Comparison of ENCODE assay signal across 15 cellular contexts in genomic region chr10:51937736-51938135, GRCh38.
DNase-seq lines count a peak whose midpoint lies in the region; ATAC-seq and TF ChIP-seq lines count a peak whose summit lies in the region.
"Had no signal": no experiment of that assay in that cellular context is flagged by ENCODE, and none has a peak within 500 bp of the region (broad histone marks: within the 10 kb centered on the region; RNA-seq: fewer than 3 reads in every experiment).

No MANE protein-coding gene starts in this region.

- H3K36me3 ChIP-seq in SK-N-SH (replicated peaks in 1 of 2; ENCODE audit: control insufficient read depth in 1 of 2, insufficient read depth in 2 of 2, low read length in 1 of 2) (no peaks in the 10 kb centered on the region), fibroblast of lung (ENCODE audit: control insufficient read depth, insufficient read depth, low read length) (no peaks in the 10 kb centered on the region)
- H3K36me3 ChIP-seq: esophagus squamous epithelium, ovary had no signal

- H3K4me1 ChIP-seq in SK-N-SH (ENCODE audit: control insufficient read depth in 1 of 2, insufficient read depth in 2 of 2, low read depth in 1 of 2, low read length in 1 of 2) (peaks cover 0 to 2% of the 10 kb centered on the region in 2 experiments; a peak in 2 of 4 replicates), fibroblast of lung (ENCODE audit: control insufficient read depth, extremely low read depth, insufficient read depth, low read length) (peaks cover 2% of the 10 kb centered on the region)
- H3K4me1 ChIP-seq: esophagus squamous epithelium had no signal

- no peak for ATAC-seq in GM18498 (IDR thresholded peaks at IDR 0.05; ENCODE audit: unreplicated experiment)
- no peak for ATAC-seq in GM18868 (IDR thresholded peaks at IDR 0.05; ENCODE audit: unreplicated experiment)

- TF ChIP-seq CTCF in SK-N-SH (IDR thresholded peaks at IDR 0.05) (no peak), fibroblast of lung (conservative IDR thresholded peaks at IDR 0.05 in 1 of 2, IDR thresholded peaks at IDR 0.05 in 1 of 2; ENCODE audit: low read depth in 1 of 2, low read length in 2 of 2) (no peak)

- H3K9me3 ChIP-seq in SK-N-SH (no peaks in the 10 kb centered on the region), fibroblast of lung (ENCODE audit: control insufficient read depth, insufficient read depth, low read depth, low read length) (no peaks in the 10 kb centered on the region)
- H3K9me3 ChIP-seq: esophagus squamous epithelium, ovary had no signal

- H3K79me2 ChIP-seq in SK-N-SH (ENCODE audit: insufficient read depth), result no peaks in the 10 kb centered on the region
- H3K79me2 ChIP-seq in fibroblast of lung (ENCODE audit: control insufficient read depth, insufficient read depth, low read length), result no peaks in the 10 kb centered on the region

- CTCF ChIA-PET in SK-N-SH (lab: Yijun Ruan, JAX), result no interaction called here

- H3K9ac ChIP-seq in SK-N-SH (no peak overlapping the region), fibroblast of lung (ENCODE audit: insufficient read depth, low read length) (peak overlapping the region; percentile 40)

- H2AFZ ChIP-seq in SK-N-SH (ENCODE audit: low read depth) (no peak overlapping the region), fibroblast of lung (ENCODE audit: low read length) (no peak overlapping the region)

- TF ChIP-seq EP300 in SK-N-SH (IDR thresholded peaks at IDR 0.05; ENCODE audit: borderline replicate concordance in 1 of 2, low read depth in 1 of 2, low read length in 1 of 2), result no peak

- no peak overlapping the region for H3K4me2 ChIP-seq in SK-N-SH
- H3K4me2 ChIP-seq in fibroblast of lung (ENCODE audit: extremely low read depth, insufficient read depth, low read length), result peak overlapping the region; percentile 87

- H3K27ac ChIP-seq in SK-N-SH (ENCODE audit: low read depth in 2 of 2, low read length in 1 of 2) (peak overlapping the region; percentile 15 to 83; a peak in 3 of 4 replicates), fibroblast of lung (ENCODE audit: insufficient read depth, low read length) (peak overlapping the region; percentile 49)
- H3K27ac ChIP-seq: esophagus squamous epithelium, ovary had no signal

- DNase-seq in Daoy (ENCODE audit: low read depth), result peak; percentile 8
- no peak for DNase-seq in SK-N-SH
- DNase-seq in fibroblast of lung (ENCODE audit: low read depth in 2 of 2), result peak; percentile 70 to 90
- peak; percentile 68 for DNase-seq in skeletal muscle cell (ENCODE audit: low read depth)
- no peak for DNase-seq in NCI-H524 treated with DMSO at 0.1 percent for 48 hours (lab: John Stamatoyannopoulos, UW)
- no peak for DNase-seq in effector CD4-positive, alpha-beta T cell
- DNase-seq: activated B cell treated with CpG ODN at 0.5 μM for 24 hours; activated naive CD4-positive, alpha-beta T cell treated with anti-CD3 and anti-CD28 coated beads for 36 hours; esophagus squamous epithelium; mesendoderm; NCI-H1417; NCI-H226; ovary had no signal

- H3K9me2 ChIP-seq in SK-N-SH, result no peaks in the 10 kb centered on the region

- H4K20me1 ChIP-seq in SK-N-SH (ENCODE audit: insufficient read depth), result no peaks in the 10 kb centered on the region
- H4K20me1 ChIP-seq in fibroblast of lung (ENCODE audit: control insufficient read depth, extremely low read depth, insufficient read depth, low read length), result no peaks in the 10 kb centered on the region

- WGBS in SK-N-SH (ENCODE audit: low lambda C conversion rate), result 53% methylated on average over 5 of the region's 5 CpGs

- no peak overlapping the region for H3K4me3 ChIP-seq in SK-N-SH (ENCODE audit: low read depth in 2 of 2, low read length in 1 of 2)
- H3K4me3 ChIP-seq in fibroblast of lung (replicated peaks in 1 of 4; ENCODE audit: control extremely low read depth in 1 of 4, insufficient read depth in 1 of 4, low read depth in 3 of 4, low read length in 4 of 4), result peak overlapping the region in 3 of 4 experiments; percentile 30 to 51 (median 32)
- no peak overlapping the region for H3K4me3 ChIP-seq in skeletal muscle cell (ENCODE audit: low read depth, low read length)
- H3K4me3 ChIP-seq: esophagus squamous epithelium, ovary had no signal

- H3K27me3 ChIP-seq in SK-N-SH (ENCODE audit: insufficient read depth) (no peaks in the 10 kb centered on the region), fibroblast of lung (ENCODE audit: control insufficient read depth, insufficient read depth, low read length) (no peaks in the 10 kb centered on the region)
- H3K27me3 ChIP-seq: esophagus squamous epithelium, ovary had no signal

- POLR2A ChIA-PET in SK-N-SH (lab: Yijun Ruan, JAX), result no interaction called here

- peaks cover 4% of the 10 kb centered on the region for H3F3A ChIP-seq in SK-N-SH (replicated peaks; ENCODE audit: insufficient read depth)

- TF ChIP-seq RAD21 in SK-N-SH (IDR thresholded peaks at IDR 0.05; ENCODE audit: low read length), result no peak

TF ChIP-seq in SK-N-SH, 30 proteins besides CTCF, POLR2A, EP300 and RAD21:
- TF ChIP-seq FOSL2 (IDR thresholded peaks at IDR 0.05; ENCODE audit: borderline replicate concordance, low read depth), result peak; percentile 38; the same call in 1 of the 2 replicates
- no peak for TF ChIP-seq JUND (IDR thresholded peaks at IDR 0.05)
- no peak for TF ChIP-seq ELF1 (IDR thresholded peaks at IDR 0.05)
- TF ChIP-seq POLR2AphosphoS5 (IDR thresholded peaks at IDR 0.05; ENCODE audit: low read depth, low read length), result no peak
- TF ChIP-seq, protein P1, sequence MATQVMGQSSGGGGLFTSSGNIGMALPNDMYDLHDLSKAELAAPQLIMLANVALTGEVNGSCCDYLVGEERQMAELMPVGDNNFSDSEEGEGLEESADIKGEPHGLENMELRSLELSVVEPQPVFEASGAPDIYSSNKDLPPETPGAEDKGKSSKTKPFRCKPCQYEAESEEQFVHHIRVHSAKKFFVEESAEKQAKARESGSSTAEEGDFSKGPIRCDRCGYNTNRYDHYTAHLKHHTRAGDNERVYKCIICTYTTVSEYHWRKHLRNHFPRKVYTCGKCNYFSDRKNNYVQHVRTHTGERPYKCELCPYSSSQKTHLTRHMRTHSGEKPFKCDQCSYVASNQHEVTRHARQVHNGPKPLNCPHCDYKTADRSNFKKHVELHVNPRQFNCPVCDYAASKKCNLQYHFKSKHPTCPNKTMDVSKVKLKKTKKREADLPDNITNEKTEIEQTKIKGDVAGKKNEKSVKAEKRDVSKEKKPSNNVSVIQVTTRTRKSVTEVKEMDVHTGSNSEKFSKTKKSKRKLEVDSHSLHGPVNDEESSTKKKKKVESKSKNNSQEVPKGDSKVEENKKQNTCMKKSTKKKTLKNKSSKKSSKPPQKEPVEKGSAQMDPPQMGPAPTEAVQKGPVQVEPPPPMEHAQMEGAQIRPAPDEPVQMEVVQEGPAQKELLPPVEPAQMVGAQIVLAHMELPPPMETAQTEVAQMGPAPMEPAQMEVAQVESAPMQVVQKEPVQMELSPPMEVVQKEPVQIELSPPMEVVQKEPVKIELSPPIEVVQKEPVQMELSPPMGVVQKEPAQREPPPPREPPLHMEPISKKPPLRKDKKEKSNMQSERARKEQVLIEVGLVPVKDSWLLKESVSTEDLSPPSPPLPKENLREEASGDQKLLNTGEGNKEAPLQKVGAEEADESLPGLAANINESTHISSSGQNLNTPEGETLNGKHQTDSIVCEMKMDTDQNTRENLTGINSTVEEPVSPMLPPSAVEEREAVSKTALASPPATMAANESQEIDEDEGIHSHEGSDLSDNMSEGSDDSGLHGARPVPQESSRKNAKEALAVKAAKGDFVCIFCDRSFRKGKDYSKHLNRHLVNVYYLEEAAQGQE (IDR thresholded peaks at IDR 0.05; ENCODE audit: low read depth, low read length), result no peak

Comparison
In these comparisons a context has a peak if more than half of its experiments do, and no peak if none do; other contexts are left out.
1. DNase-seq: peak in Daoy (single experiment), fibroblast of lung (2 of 2) and skeletal muscle cell (single experiment); none in SK-N-SH (single experiment), NCI-H524 treated with DMSO at 0.1 percent for 48 hours (single experiment) and effector CD4-positive, alpha-beta T cell (single experiment).
2. H3K4me3 ChIP-seq: peak in fibroblast of lung (3 of 4); none in SK-N-SH (0 of 2) and skeletal muscle cell (single experiment).